In genomic region chr9:36572515-36573418, GRCh38 we compare ENCODE assay signal across 9 cellular contexts. TPM values are rescaled to one million over a fixed set of nuclear protein-coding genes. Genes with fewer than 3 reads are reported as not detected.
A peak's percentile ranks its signal among the peaks of the same experiment; 100 is the strongest.
DNase-seq lines count a peak whose midpoint lies in the region; ATAC-seq, FAIRE-seq and TF ChIP-seq lines count a peak whose summit lies in the region.
"Had no signal": no experiment of that assay in that cellular context is flagged by ENCODE, and none has a peak within 500 bp of the region (broad histone marks: within the 10 kb centered on the region; RNA-seq: fewer than 3 reads in every experiment).

Gene MELK (plus strand): TSS chr9:36572895. CDS start chr9:36581682, 8,787 bp downstream.

- POLR2A ChIA-PET in CD4-positive, alpha-beta T cell (lab: Charles Lee) = no interaction called here

- peak; percentile 67 to 88 (median 77) for DNase-seq in CD4-positive, alpha-beta T cell
- DNase-seq in HTR-8/SVneo (ENCODE audit: insufficient read length, low spot score) (peak; percentile 89), OCI-M1 (lab: John Stamatoyannopoulos, UW) (peak; percentile 90), activated T-cell treated with anti-CD3 and anti-CD28 coated beads for 24 hours (ENCODE audit: low read depth) (peak; percentile 84), epithelial cell of prostate (ENCODE audit: low read depth, low spot score) (no peak), mucosa of descending colon (peak; percentile 86 to 92 (median 90))
- DNase-seq in stimulated activated CD8-positive, alpha-beta memory T cell treated with anti-CD3 and anti-CD28 coated beads, Interleukin-2, amount 100 ng/mL, for 48 hours (ENCODE audit: low read depth in 2 of 2) = peak; percentile 84 to 88

- no peaks in the 10 kb centered on the region for H3K9me3 Mint-ChIP-seq in CD4-positive, alpha-beta T cell

- peak; percentile 79 for ATAC-seq in CD4-positive, alpha-beta T cell (ENCODE audit: poor library complexity)
- ATAC-seq in GM19397 (IDR thresholded peaks at IDR 0.05; ENCODE audit: unreplicated experiment) (peak; percentile 77), mucosa of descending colon (peak; percentile 99)

- no peaks in the 10 kb centered on the region for H3K27me3 Mint-ChIP-seq in CD4-positive, alpha-beta T cell

- CTCF ChIA-PET in CD4-positive, alpha-beta T cell (lab: Charles Lee) = no interaction called here

- no peaks in the 10 kb centered on the region for H3K36me3 ChIP-seq in mucosa of descending colon (ENCODE audit: low read depth)

- H3K9me3 ChIP-seq in CD4-positive, alpha-beta T cell (ENCODE audit: control insufficient read depth, low read length) = no peaks in the 10 kb centered on the region
- H3K9me3 ChIP-seq in mucosa of descending colon = no peaks in the 10 kb centered on the region

- no peak for TF ChIP-seq CTCF in CD4-positive, alpha-beta T cell (IDR thresholded peaks at IDR 0.05)
- no peak for TF ChIP-seq CTCF in mucosa of descending colon (IDR thresholded peaks at IDR 0.05)

- peaks cover 11% of the 10 kb centered on the region for H3K4me1 ChIP-seq in mucosa of descending colon (ENCODE audit: low read depth)

- H3K4me3 ChIP-seq in mucosa of descending colon = peak within 1 kb of the TSS; percentile 80

- H3K27ac Mint-ChIP-seq in CD4-positive, alpha-beta T cell = peak within 1 kb of the TSS; percentile 68

- H3K4me1 Mint-ChIP-seq in CD4-positive, alpha-beta T cell (ENCODE audit: low read depth) = peaks cover 25% of the 10 kb centered on the region

- H3K36me3 Mint-ChIP-seq in CD4-positive, alpha-beta T cell (ENCODE audit: low read depth) = peaks cover 6% of the 10 kb centered on the region

- FAIRE-seq in HTR-8/SVneo (lab: Jason Lieb, UNC) = no peak
- FAIRE-seq: islet of Langerhans had no signal

- intact Hi-C loops in CD4-positive, alpha-beta T cell (cut with DNase I, micrococcal nuclease) = loop anchor here (1.0 to 10.0 kb wide), 5 partner anchors 165 to 892 kb away; partner anchors contain the start of genes CLTA (in 1 of the 2), GNE (in 1 of the 2) and ZBTB5 (in 1 of the 2)
- intact Hi-C loops in mucosa of descending colon (cut with DNase I, micrococcal nuclease) = no loop called here

- peak within 1 kb of the TSS; percentile 92 for H3K4me3 Mint-ChIP-seq in CD4-positive, alpha-beta T cell

- H3K27ac ChIP-seq in CD4-positive, alpha-beta T cell (ENCODE audit: low read depth, low read length) = peak within 1 kb of the TSS; percentile 46
- peak within 1 kb of the TSS; percentile 63 for H3K27ac ChIP-seq in epithelial cell of prostate

- H3K27me3 ChIP-seq in CD4-positive, alpha-beta T cell (ENCODE audit: control insufficient read depth, insufficient read depth, low read length) = no peaks in the 10 kb centered on the region

RNA-seq across cellular contexts. Expression of gene MELK, which starts in this region (rescaled TPM):
- total RNA-seq in CD4-positive, alpha-beta T cell = under 1 TPM; 0.42 to 0.47 TPM
- 10 to 100 TPM in 1 of 3 donors, 1 to 10 TPM in 2; 2.5 to 13.8 (median 4.5) TPM for total RNA-seq in mucosa of descending colon

Comparison
In these comparisons a context has a peak if more than half of its experiments do, and no peak if none do; other contexts are left out.
1. Peak in DNase-seq, ATAC-seq and H3K27ac ChIP-seq in CD4-positive, alpha-beta T cell; RNA of the gene not detected or under 1 TPM.
2. intact Hi-C loops: an anchor here in CD4-positive, alpha-beta T cell (1.0 to 10.0 kb wide); none called in mucosa of descending colon.